1 cellular context compared by ENCODE assay signal in the genomic region with DNA sequence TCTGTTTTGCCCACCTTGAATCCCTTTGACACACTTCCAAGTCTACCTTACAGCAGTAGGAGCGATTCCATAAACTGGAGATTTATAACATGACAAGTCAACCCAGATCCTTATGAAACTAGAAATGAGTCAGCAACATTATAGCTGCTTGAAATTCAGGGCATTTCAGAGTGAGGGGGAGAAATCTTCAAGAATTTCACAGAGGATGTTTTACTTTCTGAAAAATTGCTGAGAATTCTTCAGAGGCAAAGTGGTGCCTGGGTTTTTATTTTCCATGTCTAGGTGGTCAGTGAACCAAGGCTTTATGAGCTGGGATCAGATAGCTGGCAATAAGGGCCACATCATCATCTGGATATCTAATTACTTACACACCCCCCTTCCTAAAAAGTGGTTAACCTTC.
TF ChIP-seq lines count a peak whose summit lies in the region.

No MANE protein-coding gene starts in this region.

TF ChIP-seq in IMR-90, 13 proteins besides CTCF, POLR2A, EP300 and RAD21 (continued from another document):
- TF ChIP-seq SMC3 (IDR thresholded peaks at IDR 0.05; ENCODE audit: low read depth, low read length) (no peak), MAFK (IDR thresholded peaks at IDR 0.05; ENCODE audit: low read depth, low read length) (no peak)
